ENCODE assay signal across 17 cellular contexts in the genomic region with DNA sequence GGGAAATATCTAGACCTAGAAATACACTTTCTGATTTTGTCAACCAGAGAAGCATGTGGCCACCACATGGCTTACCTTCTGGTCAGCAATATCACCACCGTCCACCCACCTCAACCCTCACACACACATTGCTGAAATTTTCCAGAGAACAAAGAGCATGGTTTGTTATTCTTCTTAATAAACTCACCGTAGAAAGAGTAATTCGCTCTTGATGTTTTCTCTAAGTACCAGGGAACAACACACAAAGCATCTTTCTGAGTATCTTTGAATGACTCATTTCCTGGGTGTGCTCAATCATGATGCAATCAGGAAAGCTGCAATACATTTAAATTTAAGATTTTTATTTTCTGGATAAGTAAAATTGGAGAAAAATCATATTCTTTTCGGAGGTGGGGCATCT. TPM values are rescaled to one million over a fixed set of nuclear protein-coding genes. Genes with fewer than 3 reads are reported as not detected.
DNase-seq lines count a peak whose midpoint lies in the region; ATAC-seq and TF ChIP-seq lines count a peak whose summit lies in the region.
"Had no signal": no experiment of that assay in that cellular context is flagged by ENCODE, and none has a peak within 500 bp of the region (broad histone marks: within the 10 kb centered on the region; RNA-seq: fewer than 3 reads in every experiment).

No MANE protein-coding gene starts in this region.

- intact Hi-C loops in body of pancreas (cut with DNase I), result no loop called here

- peaks cover 6% of the 10 kb centered on the region for H3K27me3 Mint-ChIP-seq in activated T-helper 17 cell treated with anti-CD3 and anti-CD28 coated beads, Interleukin-2, amount 50 U/mL, for 72 hours
- H3K27me3 Mint-ChIP-seq: brain had no signal

- H3K4me3 ChIP-seq in AG09309 (ENCODE audit: control insufficient read depth, low read depth, low read length), result no peak overlapping the region
- H3K4me3 ChIP-seq in fibroblast of villous mesenchyme (ENCODE audit: low read depth, low read length), result no peak overlapping the region
- no peak overlapping the region for H3K4me3 ChIP-seq in body of pancreas
- H3K4me3 ChIP-seq: hepatocyte, thyroid gland had no signal

- no peak overlapping the region for H3K4me3 Mint-ChIP-seq in activated T-helper 17 cell treated with anti-CD3 and anti-CD28 coated beads, Interleukin-2, amount 50 U/mL, for 72 hours
- H3K4me3 Mint-ChIP-seq: activated CD4-positive, alpha-beta T cell treated with anti-CD3 and anti-CD28 coated beads, Interleukin-2, amount 10 ng/mL, durations not matched to agents 7 days and 5 days; brain; naive thymus-derived CD8-positive, alpha-beta T cell had no signal

- H3K27me3 ChIP-seq in body of pancreas, result no peaks in the 10 kb centered on the region
- H3K27me3 ChIP-seq: hepatocyte, thyroid gland had no signal

- no peak for TF ChIP-seq POLR2A in body of pancreas (IDR thresholded peaks at IDR 0.05)

- H3K36me3 Mint-ChIP-seq in activated T-helper 17 cell treated with anti-CD3 and anti-CD28 coated beads, Interleukin-2, amount 50 U/mL, for 72 hours (ENCODE audit: low read depth), result no peaks in the 10 kb centered on the region
- H3K36me3 Mint-ChIP-seq: brain had no signal

- H3K36me3 ChIP-seq in body of pancreas (replicated peaks in 1 of 2; ENCODE audit: insufficient read depth in 1 of 2, low read depth in 2 of 2), result no peaks in the 10 kb centered on the region
- H3K36me3 ChIP-seq: thyroid gland had no signal

- ATAC-seq in activated T-helper 17 cell treated with anti-CD3 and anti-CD28 coated beads, Interleukin-2, amount 50 U/mL, for 72 hours (replicated peaks), result peak; percentile 48
- ATAC-seq in GM21528 (IDR thresholded peaks at IDR 0.05; ENCODE audit: low FRiP score, unreplicated experiment), result no peak
- no peak for ATAC-seq in body of pancreas
- ATAC-seq: naive thymus-derived CD8-positive, alpha-beta T cell had no signal

- DNase-seq in AG09309 (ENCODE audit: low read depth) (peak; percentile 2), HS-27A (ENCODE audit: low read depth) (peak; percentile 35), fibroblast of villous mesenchyme (ENCODE audit: low read depth) (peak; percentile 49), NCI-H526 treated with DMSO at 0.1 percent for 48 hours (lab: John Stamatoyannopoulos, UW) (no peak), body of pancreas (no peak), COLO668 (lab: John Stamatoyannopoulos, UW; ENCODE audit: unreplicated experiment) (no peak)
- DNase-seq: activated CD4-positive, alpha-beta T cell treated with anti-CD3 and anti-CD28 coated beads, Interleukin-2, amount 10 ng/mL, durations not matched to agents 7 days and 5 days; naive thymus-derived CD8-positive, alpha-beta T cell; NCI-H1694; NCI-H524 treated with DMSO at 0.1 percent for 48 hours; Right ventricle myocardium superior; T-helper 9 cell; thyroid gland had no signal

- 77 to 87% methylated on average over 4 of the region's 4 CpGs for WGBS in body of pancreas, 2 donors

- no peaks in the 10 kb centered on the region for H3K4me1 Mint-ChIP-seq in activated T-helper 17 cell treated with anti-CD3 and anti-CD28 coated beads, Interleukin-2, amount 50 U/mL, for 72 hours
- H3K4me1 Mint-ChIP-seq: brain; naive thymus-derived CD8-positive, alpha-beta T cell had no signal

- H3K9me3 Mint-ChIP-seq in activated T-helper 17 cell treated with anti-CD3 and anti-CD28 coated beads, Interleukin-2, amount 50 U/mL, for 72 hours, result no peaks in the 10 kb centered on the region
- H3K9me3 Mint-ChIP-seq: activated CD4-positive, alpha-beta T cell treated with anti-CD3 and anti-CD28 coated beads, Interleukin-2, amount 10 ng/mL, durations not matched to agents 7 days and 5 days; brain; naive thymus-derived CD8-positive, alpha-beta T cell had no signal

- H3K4me1 ChIP-seq in body of pancreas, result no peaks in the 10 kb centered on the region
- H3K4me1 ChIP-seq: thyroid gland had no signal

- H3K9me3 ChIP-seq in body of pancreas, result no peaks in the 10 kb centered on the region
- H3K9me3 ChIP-seq: thyroid gland had no signal

- H3K27ac Mint-ChIP-seq in activated T-helper 17 cell treated with anti-CD3 and anti-CD28 coated beads, Interleukin-2, amount 50 U/mL, for 72 hours, result no peak overlapping the region
- H3K27ac Mint-ChIP-seq: activated CD4-positive, alpha-beta T cell treated with anti-CD3 and anti-CD28 coated beads, Interleukin-2, amount 10 ng/mL, durations not matched to agents 7 days and 5 days; brain; naive thymus-derived CD8-positive, alpha-beta T cell had no signal

- no peak for TF ChIP-seq CTCF in AG09309 (IDR thresholded peaks at IDR 0.05; ENCODE audit: control insufficient read depth, insufficient read depth, low read depth, low read length, missing control alignments)
- TF ChIP-seq CTCF in fibroblast of villous mesenchyme (IDR thresholded peaks at IDR 0.05; ENCODE audit: insufficient read depth, low read depth, low read length), result no peak
- TF ChIP-seq CTCF in body of pancreas (IDR thresholded peaks at IDR 0.05), result no peak

- no peak overlapping the region for H3K27ac ChIP-seq in body of pancreas
- H3K27ac ChIP-seq: hepatocyte, thyroid gland had no signal

RNA-seq across cellular contexts. Expression of a gene that starts 24.7 kb away (rescaled TPM):
- total RNA-seq in activated T-helper 17 cell treated with anti-CD3 and anti-CD28 coated beads, Interleukin-2, amount 50 U/mL, for 72 hours, result not detected
- not detected in 2 replicates for total RNA-seq in fibroblast of villous mesenchyme
- under 1 TPM in 1 of 2 donors, not detected in 1; 0.78 TPM for total RNA-seq in body of pancreas
- total RNA-seq: activated CD4-positive, alpha-beta T cell treated with anti-CD3 and anti-CD28 coated beads, Interleukin-2, amount 10 ng/mL, durations not matched to agents 7 days and 5 days; naive thymus-derived CD8-positive, alpha-beta T cell; Right ventricle myocardium superior had no signal

Comparison
In these comparisons a context has a peak if more than half of its experiments do, and no peak if none do; other contexts are left out.
1. DNase-seq: peak in AG09309 (single experiment), HS-27A (single experiment) and fibroblast of villous mesenchyme (single experiment); none in NCI-H526 treated with DMSO at 0.1 percent for 48 hours (single experiment), body of pancreas (0 of 4) and COLO668 (single experiment).